Comparison of ENCODE assay signal across 1 cellular context in genomic region chr6:1820714-1821113, GRCh38.
TF ChIP-seq lines count a peak whose summit lies in the region.

No MANE protein-coding gene starts in this region.

TF ChIP-seq in SK-N-SH, 30 proteins besides CTCF, POLR2A, EP300 and RAD21 (continued from another document):
- TF ChIP-seq REST (IDR thresholded peaks at IDR 0.05; ENCODE audit: low read depth, low read length) (no peak), POLR2AphosphoS5 (IDR thresholded peaks at IDR 0.05; ENCODE audit: low read depth, low read length) (no peak), MAX (IDR thresholded peaks at IDR 0.05; ENCODE audit: low read depth) (no peak), CHD2 (IDR thresholded peaks at IDR 0.05; ENCODE audit: low read length, partially characterized antibody) (no peak), GATA2 (CRISPR knock-in tag; IDR thresholded peaks at IDR 0.05) (no peak), IRF3 (IDR thresholded peaks at IDR 0.05; ENCODE audit: low read depth, low read length) (no peak), ELF1 (IDR thresholded peaks at IDR 0.05) (no peak), NRF1 (IDR thresholded peaks at IDR 0.05; ENCODE audit: low read depth, low read length) (no peak), SMC3 (IDR thresholded peaks at IDR 0.05; ENCODE audit: low read depth, low read length) (no peak; the same call in 1 of the 2 replicates)
TF ChIP-seq in SK-N-SH: peak in this region for 0.
